Comparison of ENCODE assay signal across 15 cellular contexts in genomic region chr3:54185740-54186139, GRCh38.
DNase-seq lines count a peak whose midpoint lies in the region; ATAC-seq and TF ChIP-seq lines count a peak whose summit lies in the region.
"Had no signal": no experiment of that assay in that cellular context is flagged by ENCODE, and none has a peak within 500 bp of the region (broad histone marks: within the 10 kb centered on the region; RNA-seq: fewer than 3 reads in every experiment).

No MANE protein-coding gene starts in this region.

- no peak overlapping the region for H3K4me2 ChIP-seq in neural progenitor cell
- H3K4me2 ChIP-seq: A549 had no signal

- no peaks in the 10 kb centered on the region for H3F3A ChIP-seq in neural progenitor cell (ENCODE audit: low read depth)

- no peaks in the 10 kb centered on the region for H3K27me3 Mint-ChIP-seq in WTC11 (ENCODE audit: low read depth)
- H3K27me3 Mint-ChIP-seq in neural progenitor cell (ENCODE audit: insufficient read depth, low read depth) = peaks cover 13% of the 10 kb centered on the region

- H3K4me3 Mint-ChIP-seq in WTC11 (no peak overlapping the region), neural progenitor cell (no peak overlapping the region)
- H3K4me3 Mint-ChIP-seq: CD4-positive, alpha-beta T cell had no signal

- H3K9ac ChIP-seq in neural progenitor cell = no peak overlapping the region

- POLR2A ChIA-PET in WTC11 (lab: Charles Lee) = no interaction called here

- H3K36me3 ChIP-seq in neural progenitor cell (no peaks in the 10 kb centered on the region), lower lobe of right lung (no peaks in the 10 kb centered on the region)

- peaks cover 8% of the 10 kb centered on the region for H3K4me1 Mint-ChIP-seq in WTC11
- no peaks in the 10 kb centered on the region for H3K4me1 Mint-ChIP-seq in neural progenitor cell

- no peaks in the 10 kb centered on the region for H3K9me3 ChIP-seq in neural progenitor cell (ENCODE audit: low read depth)
- no peaks in the 10 kb centered on the region for H3K9me3 ChIP-seq in lower lobe of right lung
- H3K9me3 ChIP-seq: A549, Caco-2 had no signal

- H3K4me1 ChIP-seq in neural progenitor cell (no peaks in the 10 kb centered on the region), lower lobe of right lung (no peaks in the 10 kb centered on the region)
- H3K4me1 ChIP-seq: A549, Caco-2 had no signal

- H3K27me3 ChIP-seq in neural progenitor cell (no peaks in the 10 kb centered on the region), lower lobe of right lung (ENCODE audit: low read depth) (no peaks in the 10 kb centered on the region)

- no peak overlapping the region for H3K27ac ChIP-seq in neural progenitor cell
- H3K27ac ChIP-seq in lower lobe of right lung = no peak overlapping the region
- no peak overlapping the region for H3K27ac ChIP-seq in substantia nigra (ENCODE audit: low read depth, low read length, poor library complexity, severe bottlenecking)
- H3K27ac ChIP-seq: 22Rv1, A549, C4-2B had no signal

- peak; percentile 80 for ATAC-seq in WTC11
- no peak for ATAC-seq in lower lobe of right lung
- ATAC-seq: A549 had no signal

- H3K4me3 ChIP-seq in neural progenitor cell = no peak overlapping the region
- no peak overlapping the region for H3K4me3 ChIP-seq in lower lobe of right lung
- H3K4me3 ChIP-seq: A549 had no signal

- DNase-seq in ELF-1 (ENCODE audit: low read depth, low spot score) = peak; percentile 60
- no peak for DNase-seq in WTC11 (ENCODE audit: low spot score)
- peak; percentile 31 for DNase-seq in iPS-NIHi11 (ENCODE audit: low spot score)
- DNase-seq in neural progenitor cell (ENCODE audit: low spot score) = peak; percentile 12
- DNase-seq in anterior cingulate cortex (lab: John Stamatoyannopoulos, UW) = no peak
- DNase-seq in lower lobe of right lung = no peak
- DNase-seq in substantia nigra (lab: John Stamatoyannopoulos, UW) = no peak
- DNase-seq: AML-193; Caco-2; CD4-positive, alpha-beta T cell; GDM1; HCEC 1CT had no signal

- H4K20me1 ChIP-seq in neural progenitor cell (ENCODE audit: low read depth) = peaks cover 9% of the 10 kb centered on the region

- H3K9me3 Mint-ChIP-seq in WTC11 (no peaks in the 10 kb centered on the region), neural progenitor cell (no peaks in the 10 kb centered on the region)

- TF ChIP-seq CTCF in WTC11 (IDR thresholded peaks at IDR 0.05) = no peak
- no peak for TF ChIP-seq CTCF in neural progenitor cell (IDR thresholded peaks at IDR 0.05)
- TF ChIP-seq CTCF in lower lobe of right lung (IDR thresholded peaks at IDR 0.05) = no peak

- no peaks in the 10 kb centered on the region for H3K79me2 ChIP-seq in neural progenitor cell (ENCODE audit: low read depth)

- H3K27ac Mint-ChIP-seq in WTC11 (no peak overlapping the region), neural progenitor cell (no peak overlapping the region)
- H3K27ac Mint-ChIP-seq: CD4-positive, alpha-beta T cell had no signal

- no peak overlapping the region for H2AFZ ChIP-seq in neural progenitor cell (replicated peaks)

- CTCF ChIA-PET in WTC11 (lab: Charles Lee) = no interaction called here

- H3K36me3 Mint-ChIP-seq in WTC11 (no peaks in the 10 kb centered on the region), neural progenitor cell (no peaks in the 10 kb centered on the region)

- intact Hi-C loops in lower lobe of right lung (cut with DNase I) = no loop called here

TF ChIP-seq in WTC11, 78 proteins besides CTCF, POLR2A, EP300 and RAD21:
- TF ChIP-seq FOXJ3 (CRISPR knock-in tag; IDR thresholded peaks at IDR 0.05; ENCODE audit: borderline replicate concordance) = no peak
- TF ChIP-seq ZNF263 (CRISPR knock-in tag; IDR thresholded peaks at IDR 0.05; ENCODE audit: low read depth) = no peak
- no peak for TF ChIP-seq EMX1 (CRISPR knock-in tag; IDR thresholded peaks at IDR 0.05)
- no peak for TF ChIP-seq TCF7 (CRISPR knock-in tag; IDR thresholded peaks at IDR 0.05; ENCODE audit: low read depth)
- TF ChIP-seq ERG (CRISPR knock-in tag; IDR thresholded peaks at IDR 0.05) = no peak
- no peak for TF ChIP-seq E2F5 (CRISPR knock-in tag; IDR thresholded peaks at IDR 0.05)
- TF ChIP-seq NR3C1 (CRISPR knock-in tag; conservative IDR thresholded peaks at IDR 0.05; ENCODE audit: low read depth) = no peak
- TF ChIP-seq IRF1 (CRISPR knock-in tag; IDR thresholded peaks at IDR 0.05) = no peak
- TF ChIP-seq ZNF671 (CRISPR knock-in tag; IDR thresholded peaks at IDR 0.05) = no peak
- no peak for TF ChIP-seq PREB (CRISPR knock-in tag; IDR thresholded peaks at IDR 0.05; ENCODE audit: borderline replicate concordance)
- TF ChIP-seq GRHL2 (CRISPR knock-in tag; IDR thresholded peaks at IDR 0.05; ENCODE audit: insufficient replicate concordance, severe bottlenecking) = no peak
- no peak for TF ChIP-seq AR (CRISPR knock-in tag; IDR thresholded peaks at IDR 0.05)
- no peak for TF ChIP-seq SP1 (CRISPR knock-in tag; conservative IDR thresholded peaks at IDR 0.05)

Comparison
In these comparisons a context has a peak if more than half of its experiments do, and no peak if none do; other contexts are left out.
1. DNase-seq: peak in ELF-1 (single experiment), iPS-NIHi11 (single experiment) and neural progenitor cell (single experiment); none in WTC11 (single experiment), anterior cingulate cortex (0 of 58), lower lobe of right lung (single experiment) and substantia nigra (0 of 49).